Comparison of ENCODE assay signal across 8 cellular contexts in the genomic region with DNA sequence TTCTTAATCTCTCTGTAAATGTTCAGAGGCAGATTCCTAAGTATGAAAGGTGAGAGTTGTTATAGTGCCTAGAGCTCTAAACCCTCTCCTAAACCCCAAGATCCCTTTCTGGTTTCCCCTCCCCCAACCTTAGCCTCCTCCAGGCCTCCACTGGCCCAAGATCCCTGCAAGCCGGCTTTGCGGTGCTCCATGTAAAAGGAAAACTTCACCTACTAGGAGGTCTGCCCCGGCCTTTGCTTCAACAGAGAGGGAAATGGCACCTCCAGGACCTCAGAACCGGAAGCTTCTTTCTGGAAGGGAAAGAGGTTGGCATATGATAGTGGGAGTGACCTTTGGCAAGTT. TPM values are rescaled to one million over a fixed set of nuclear protein-coding genes. Genes with fewer than 3 reads are reported as not detected.
DNase-seq lines count a peak whose midpoint lies in the region; ATAC-seq and TF ChIP-seq lines count a peak whose summit lies in the region.

No MANE protein-coding gene starts in this region.

- H3K9me3 Mint-ChIP-seq in IgD-negative memory B cell = no peaks in the 10 kb centered on the region
- H3K9me3 Mint-ChIP-seq in naive thymus-derived CD8-positive, alpha-beta T cell = no peaks in the 10 kb centered on the region

- H3K27me3 Mint-ChIP-seq in IgD-negative memory B cell = peaks cover 5% of the 10 kb centered on the region
- H3K27me3 Mint-ChIP-seq in naive thymus-derived CD8-positive, alpha-beta T cell = peaks cover 2 to 11% (median 5%) of the 10 kb centered on the region in 5 donors

- H3K9ac ChIP-seq in colonic mucosa (ENCODE audit: low read depth in 2 of 2, low read length in 2 of 2) = peak overlapping the region; percentile 92 to 98

- intact Hi-C loops in colonic mucosa (cut with DNase I) = loop anchor here (5.0 kb wide), 1 partner anchor 218 kb away; no protein-coding TSS in a partner anchor

- peaks cover 27% of the 10 kb centered on the region for H3K4me1 ChIP-seq in colonic mucosa

- H3K4me1 Mint-ChIP-seq in IgD-negative memory B cell = peaks cover 2 to 9% (median 6%) of the 10 kb centered on the region in 3 donors
- peaks cover 18 to 31% (median 23%) of the 10 kb centered on the region in 4 donors for H3K4me1 Mint-ChIP-seq in naive thymus-derived CD8-positive, alpha-beta T cell

- CTCF ChIA-PET in AG04450 (lab: Charles Lee) = interaction anchor here (0.8 to 3.7 kb wide), 2 partner anchors 216 to 259 kb away, joined by 4 to 12 read pairs; no protein-coding TSS in a partner anchor

- H3K4me3 ChIP-seq in AG04450 (ENCODE audit: low read depth, low read length) (peak overlapping the region; percentile 79), colonic mucosa (peak overlapping the region; percentile 74)

- H3K9me3 ChIP-seq in AG04450 (ENCODE audit: control insufficient read depth, insufficient read depth, low read length) = no peaks in the 10 kb centered on the region
- no peaks in the 10 kb centered on the region for H3K9me3 ChIP-seq in colonic mucosa

- H3K27ac ChIP-seq in AG04450 (ENCODE audit: low read depth, low read length) (peak overlapping the region; percentile 73), colonic mucosa (peak overlapping the region; percentile 90)

- peak overlapping the region in 2 of 3 donors; percentile 50 to 78 for H3K27ac Mint-ChIP-seq in IgD-negative memory B cell
- peak overlapping the region in 9 of 10 donors; percentile 51 to 90 (median 80) for H3K27ac Mint-ChIP-seq in naive thymus-derived CD8-positive, alpha-beta T cell

- ATAC-seq in naive thymus-derived CD8-positive, alpha-beta T cell = no peak
- ATAC-seq in GM19023 (IDR thresholded peaks at IDR 0.05; ENCODE audit: unreplicated experiment) = no peak

- DNase-seq in AG04450 (ENCODE audit: low read depth, low spot score) (no peak), colonic mucosa (no peak), NCI-H2196 (lab: John Stamatoyannopoulos, UW; ENCODE audit: unreplicated experiment) (no peak), GDM1 (lab: John Stamatoyannopoulos, UW) (no peak), SHP77 treated with DMSO at 0.1 percent for 48 hours (lab: John Stamatoyannopoulos, UW) (no peak)
- DNase-seq in naive thymus-derived CD8-positive, alpha-beta T cell = no peak

- H3K36me3 ChIP-seq in colonic mucosa = no peaks in the 10 kb centered on the region

- no peaks in the 10 kb centered on the region for H3K36me3 Mint-ChIP-seq in IgD-negative memory B cell
- H3K36me3 Mint-ChIP-seq in naive thymus-derived CD8-positive, alpha-beta T cell = peaks cover 0 to 15% (median 0%) of the 10 kb centered on the region in 3 donors

- POLR2A ChIA-PET in AG04450 (lab: Yijun Ruan, JAX) = interaction anchor here (1.2 to 3.8 kb wide), 3 partner anchors 116 to 195 kb away, joined by 3 to 53 read pairs (median 53); no protein-coding TSS in a partner anchor
- POLR2A ChIA-PET in naive thymus-derived CD8-positive, alpha-beta T cell (lab: Charles Lee) = interaction anchor here (1.3 kb wide), 1 partner anchor 109 kb away, joined by 5 read pairs; no protein-coding TSS in a partner anchor

- TF ChIP-seq CTCF in AG04450 (IDR thresholded peaks at IDR 0.05; ENCODE audit: low read depth, low read length) (no peak), colonic mucosa (IDR thresholded peaks at IDR 0.05) (no peak)

- peak overlapping the region; percentile 73 to 91 (median 90) for H3K4me3 Mint-ChIP-seq in IgD-negative memory B cell
- peak overlapping the region; percentile 71 to 91 (median 81) for H3K4me3 Mint-ChIP-seq in naive thymus-derived CD8-positive, alpha-beta T cell

- peaks cover 2% of the 10 kb centered on the region for H3K27me3 ChIP-seq in AG04450 (ENCODE audit: control insufficient read depth, insufficient read depth, low read length)
- no peaks in the 10 kb centered on the region for H3K27me3 ChIP-seq in colonic mucosa

RNA-seq across cellular contexts. Expression of gene RRBP1, which starts 2.3 kb away (rescaled TPM):
- polyA plus RNA-seq in AG04450 (2011; rRNA removed) = 151 and 153 TPM in 2 replicates
- polyA minus RNA-seq in AG04450 (2011; rRNA and poly(A)+ RNA removed) = 115 and 130 TPM in 2 replicates
- polyA plus RNA-seq in IgD-negative memory B cell = 6.1 TPM
- total RNA-seq in colonic mucosa = 100 to 1,000 TPM; 402 to 509 TPM
- total RNA-seq in naive thymus-derived CD8-positive, alpha-beta T cell = 10 to 100 TPM; 19.6 to 22.4 TPM
- polyA plus RNA-seq in naive thymus-derived CD8-positive, alpha-beta T cell = 1 to 10 TPM; 1.7 to 8.9 (median 4.9) TPM

RNA-seq across cellular contexts. Expression of gene BANF2, which starts 20.0 kb away (rescaled TPM):
- polyA plus RNA-seq in AG04450 (2011; rRNA removed) (not detected in 2 replicates), IgD-negative memory B cell (not detected)
- not detected in 2 replicates for polyA minus RNA-seq in AG04450 (2011; rRNA and poly(A)+ RNA removed)
- total RNA-seq in colonic mucosa = not detected
- total RNA-seq in naive thymus-derived CD8-positive, alpha-beta T cell = not detected
- polyA plus RNA-seq in naive thymus-derived CD8-positive, alpha-beta T cell = not detected

Comparison
In these comparisons a context has a peak if more than half of its experiments do, and no peak if none do; other contexts are left out.
1. RNA of gene RRBP1, which starts 2.3 kb away (polyA plus RNA-seq): 151 to 153 TPM in AG04450; 6.1 TPM in IgD-negative memory B cell (single experiment) and 1.7 to 8.9 TPM in naive thymus-derived CD8-positive, alpha-beta T cell; every median in the first group is over 10 times any median in the second.